In the genomic region with DNA sequence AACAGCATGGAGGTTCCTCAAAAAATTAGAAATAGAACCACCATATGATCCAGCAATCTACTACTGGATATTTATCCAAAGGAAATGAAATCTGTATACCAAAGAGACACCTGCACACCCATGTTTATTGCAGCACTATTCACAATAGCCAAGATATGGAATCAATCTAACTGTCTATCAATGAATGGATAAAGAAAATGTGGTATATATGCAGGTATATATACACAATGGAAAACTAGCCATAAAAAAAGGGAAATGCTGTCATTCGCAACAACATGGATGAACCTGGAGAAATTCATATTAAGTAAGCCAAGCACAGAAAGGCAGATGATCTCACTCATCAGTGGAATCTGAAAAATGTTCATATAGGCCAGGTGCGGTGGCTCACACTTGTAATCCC, we compare ENCODE assay signal across 32 cellular contexts. TPM values are rescaled to one million over a fixed set of nuclear protein-coding genes. Genes with fewer than 3 reads are reported as not detected.
DNase-seq lines count a peak whose midpoint lies in the region; ATAC-seq, FAIRE-seq and TF ChIP-seq lines count a peak whose summit lies in the region.
"Had no signal": no experiment of that assay in that cellular context is flagged by ENCODE, and none has a peak within 500 bp of the region (broad histone marks: within the 10 kb centered on the region; RNA-seq: fewer than 3 reads in every experiment).

No MANE protein-coding gene starts in this region.

- H3K4me1 Mint-ChIP-seq in activated B cell treated with CpG ODN at 0.5 μM for 24 hours, result peaks cover 48% of the 10 kb centered on the region
- H3K4me1 Mint-ChIP-seq in naive B cell, result peaks cover 32 to 58% (median 51%) of the 10 kb centered on the region in 3 donors
- H3K4me1 Mint-ChIP-seq in type B pancreatic cell (ENCODE audit: unreplicated experiment), result peaks cover 35% of the 10 kb centered on the region
- H3K4me1 Mint-ChIP-seq in WTC11, result peaks cover 12% of the 10 kb centered on the region

- DNase-seq in HepG2 (ENCODE audit: low spot score) (no peak), right lobe of liver (no peak), activated B cell treated with CpG ODN at 0.5 μM for 24 hours (no peak), naive B cell (no peak), type B pancreatic cell (ENCODE audit: extremely low spot score, unreplicated experiment) (no peak), hepatic stellate cell (ENCODE audit: low spot score) (no peak), SK-N-SH (no peak), WTC11 (ENCODE audit: low spot score) (no peak)
- DNase-seq: activated CD4-positive, alpha-beta memory T cell treated with anti-CD3 and anti-CD28 coated beads, Interleukin-2, amount 10 ng/mL, durations not matched to agents 7 days and 5 days; activated CD4-positive, CD25-positive, alpha-beta regulatory T cell; activated CD8-positive, alpha-beta memory T cell treated with anti-CD3 and anti-CD28 coated beads, Interleukin-2, amount 50 U/mL, for 48 hours; activated naive CD4-positive, alpha-beta T cell treated with Interleukin-2 at 50 U/mL for 16 hours; aorta; C1 segment of cervical spinal cord; EL; foreskin keratinocyte; heart right ventricle; Kasumi-1; NCI-H1694; NCI-H510A; nucleus accumbens; PC-3; uterus had no signal

- no peak for ATAC-seq in HepG2
- ATAC-seq in right lobe of liver, result no peak
- no peak for ATAC-seq in activated B cell treated with CpG ODN at 0.5 μM for 24 hours (ENCODE audit: low read depth)
- no peak for ATAC-seq in naive B cell (ENCODE audit: low read depth in 2 of 2)
- no peak for ATAC-seq in WTC11
- ATAC-seq: foreskin keratinocyte, HCT116, heart right ventricle, PC-3, Right ventricle myocardium inferior had no signal

- H3K27me3 Mint-ChIP-seq in activated B cell treated with CpG ODN at 0.5 μM for 24 hours (no peaks in the 10 kb centered on the region), naive B cell (no peaks in the 10 kb centered on the region), type B pancreatic cell (no peaks in the 10 kb centered on the region), WTC11 (ENCODE audit: low read depth) (peaks cover 7% of the 10 kb centered on the region; the same call in 1 of the 2 replicates)
- H3K27me3 Mint-ChIP-seq: stimulated activated naive CD8-positive, alpha-beta T cell treated with anti-CD3 and anti-CD28 coated beads, Interleukin-15, Interleukin-2, amounts not matched to agents 100 ng/mL and 50 ng/mL, for 24 hours had no signal

- H3F3A ChIP-seq in SK-N-SH (replicated peaks; ENCODE audit: insufficient read depth), result no peaks in the 10 kb centered on the region

- in situ Hi-C loops in HepG2 (cut with HindIII; ENCODE audit: extremely low pct_ligation_motif_present, low pct_unique_long_range_greater_than_20kb), result no loop called here

- H3K9me3 ChIP-seq in HepG2 (ENCODE audit: low read length) (0 out of 2 replicates have a peak, but pooled peaks cover 4% of the 10 kb centered on the region), right lobe of liver (peaks cover 0 to 4% (median 0%) of the 10 kb centered on the region in 4 donors), SK-N-SH (no peaks in the 10 kb centered on the region; the same call in none of the 2 replicates)

- no peak for TF ChIP-seq CTCF in HepG2 (CRISPR knock-in tag; IDR thresholded peaks at IDR 0.05)
- no peak for TF ChIP-seq CTCF in right lobe of liver (IDR thresholded peaks at IDR 0.05)
- TF ChIP-seq CTCF in activated B cell treated with CpG ODN at 0.5 μM for 24 hours (IDR thresholded peaks at IDR 0.05), result no peak
- TF ChIP-seq CTCF in type B pancreatic cell (conservative IDR thresholded peaks at IDR 0.05), result no peak
- TF ChIP-seq CTCF in SK-N-SH (IDR thresholded peaks at IDR 0.05), result no peak
- TF ChIP-seq CTCF in WTC11 (IDR thresholded peaks at IDR 0.05), result no peak

- H3K9me3 Mint-ChIP-seq in activated B cell treated with CpG ODN at 0.5 μM for 24 hours (peaks cover 9% of the 10 kb centered on the region), naive B cell (peaks cover 0 to 5% (median under 1%) of the 10 kb centered on the region in 7 donors), type B pancreatic cell (peaks cover 35% of the 10 kb centered on the region), WTC11 (peaks cover 8% of the 10 kb centered on the region)

- H2AFZ ChIP-seq in HepG2 (ENCODE audit: low read length) (no peak overlapping the region), SK-N-SH (ENCODE audit: low read depth) (no peak overlapping the region)

- H3K36me3 Mint-ChIP-seq in activated B cell treated with CpG ODN at 0.5 μM for 24 hours (ENCODE audit: low read depth), result peaks cover 38% of the 10 kb centered on the region
- H3K36me3 Mint-ChIP-seq in naive B cell, result peaks cover 14 to 29% of the 10 kb centered on the region in 2 donors
- peaks cover 47% of the 10 kb centered on the region for H3K36me3 Mint-ChIP-seq in type B pancreatic cell
- H3K36me3 Mint-ChIP-seq in WTC11, result peaks cover 14% of the 10 kb centered on the region

- POLR2A ChIA-PET in HepG2 (lab: Yijun Ruan, JAX) (no interaction called here), activated B cell treated with CpG ODN at 0.5 μM for 24 hours (lab: Charles Lee) (no interaction called here), SK-N-SH (lab: Yijun Ruan, JAX) (no interaction called here), WTC11 (lab: Charles Lee) (no interaction called here)

- H3K79me2 ChIP-seq in HepG2 (ENCODE audit: insufficient read depth, low read length) (peaks cover 60% of the 10 kb centered on the region), SK-N-SH (ENCODE audit: insufficient read depth) (peaks cover 75% of the 10 kb centered on the region)

- H4K20me1 ChIP-seq in HepG2 (ENCODE audit: insufficient read depth, low read length), result peaks cover 3% of the 10 kb centered on the region; the same call in 1 of the 2 replicates
- no peaks in the 10 kb centered on the region for H4K20me1 ChIP-seq in SK-N-SH (ENCODE audit: insufficient read depth)

- no peaks in the 10 kb centered on the region for H3K9me2 ChIP-seq in SK-N-SH

- H3K27ac ChIP-seq in HepG2 (ENCODE audit: extremely low read length, insufficient read depth, low read length), result no peak overlapping the region
- no peak overlapping the region for H3K27ac ChIP-seq in right lobe of liver
- no peak overlapping the region for H3K27ac ChIP-seq in SK-N-SH (ENCODE audit: low read depth in 2 of 2, low read length in 1 of 2)
- H3K27ac ChIP-seq: cardiac muscle cell, coronary artery, esophagus muscularis mucosa, foreskin keratinocyte, heart right ventricle, HL-60, skin epidermis, thoracic aorta, uterus had no signal

- H3K27ac Mint-ChIP-seq in activated B cell treated with CpG ODN at 0.5 μM for 24 hours (no peak overlapping the region), naive B cell (peak overlapping the region in 3 of 6 donors; percentile 37 to 60 (median 47)), type B pancreatic cell (no peak overlapping the region), WTC11 (no peak overlapping the region)
- H3K27ac Mint-ChIP-seq: activated CD4-positive, alpha-beta memory T cell treated with anti-CD3 and anti-CD28 coated beads, Interleukin-2, amount 10 ng/mL, durations not matched to agents 7 days and 5 days; stimulated activated naive CD8-positive, alpha-beta T cell treated with anti-CD3 and anti-CD28 coated beads, Interleukin-15, Interleukin-2, amounts not matched to agents 100 ng/mL and 50 ng/mL, for 24 hours had no signal

- peaks cover 2 to 14% of the 10 kb centered on the region in 2 experiments for H3K36me3 ChIP-seq in HepG2 (replicated peaks in 1 of 2; ENCODE audit: control insufficient read depth in 1 of 2, insufficient read depth in 2 of 2, low read length in 2 of 2)
- H3K36me3 ChIP-seq in right lobe of liver, result peaks cover 0 to 5% (median 0%) of the 10 kb centered on the region in 4 donors
- peaks cover 12 to 38% of the 10 kb centered on the region in 2 experiments for H3K36me3 ChIP-seq in SK-N-SH (replicated peaks in 1 of 2; ENCODE audit: control insufficient read depth in 1 of 2, insufficient read depth in 2 of 2, low read length in 1 of 2)
- H3K36me3 ChIP-seq: uterus had no signal

- WGBS in HepG2 (ENCODE audit: low lambda C conversion rate), result 97% methylated on average over 2 of the region's 2 CpGs
- WGBS in right lobe of liver (ENCODE audit: insufficient coverage, low coverage, low lambda C conversion rate, missing lambda C conversion rate), result 100% methylated on average over 1 of the region's 2 CpGs
- WGBS in SK-N-SH (ENCODE audit: low lambda C conversion rate), result 97% methylated on average over 2 of the region's 2 CpGs

- intact Hi-C loops in HepG2 (cut with micrococcal nuclease; ENCODE audit: unreplicated experiment) (no loop called here), right lobe of liver (cut with DNase I) (no loop called here), activated B cell treated with CpG ODN at 0.5 μM for 24 hours (cut with micrococcal nuclease) (no loop called here)

- H3K9ac ChIP-seq in HepG2 (ENCODE audit: insufficient read depth, low read depth, low read length) (no peak overlapping the region), SK-N-SH (no peak overlapping the region)

- H3K4me3 Mint-ChIP-seq in activated B cell treated with CpG ODN at 0.5 μM for 24 hours (peak overlapping the region; percentile 33), naive B cell (peak overlapping the region in 5 of 8 donors; percentile 6 to 98 (median 52)), type B pancreatic cell (peak overlapping the region; percentile 100), WTC11 (no peak overlapping the region)
- H3K4me3 Mint-ChIP-seq: activated CD4-positive, alpha-beta memory T cell treated with anti-CD3 and anti-CD28 coated beads, Interleukin-2, amount 10 ng/mL, durations not matched to agents 7 days and 5 days; stimulated activated naive CD8-positive, alpha-beta T cell treated with anti-CD3 and anti-CD28 coated beads, Interleukin-15, Interleukin-2, amounts not matched to agents 100 ng/mL and 50 ng/mL, for 24 hours had no signal

- TF ChIP-seq RAD21 in HepG2 (CRISPR knock-in tag; IDR thresholded peaks at IDR 0.05) (no peak), SK-N-SH (IDR thresholded peaks at IDR 0.05; ENCODE audit: low read length) (no peak)

- BruUV-seq in HepG2 (replicated peaks; lab: Mats Ljungman, UMichigan), result no TSS peak

- H3K4me3 ChIP-seq in HepG2 (replicated peaks in 1 of 3; ENCODE audit: insufficient read depth in 1 of 3, low read depth in 2 of 3, low read length in 3 of 3), result no peak overlapping the region
- no peak overlapping the region for H3K4me3 ChIP-seq in right lobe of liver
- H3K4me3 ChIP-seq in SK-N-SH (ENCODE audit: low read depth in 2 of 2, low read length in 1 of 2), result no peak overlapping the region
- H3K4me3 ChIP-seq: cardiac muscle cell, coronary artery, esophagus muscularis mucosa, skin epidermis, thoracic aorta, uterus had no signal

- peaks cover 43% of the 10 kb centered on the region for H3K4me1 ChIP-seq in HepG2 (ENCODE audit: insufficient read depth, low read length)
- H3K4me1 ChIP-seq in right lobe of liver, result no peaks in the 10 kb centered on the region
- H3K4me1 ChIP-seq in SK-N-SH (ENCODE audit: control insufficient read depth in 1 of 2, insufficient read depth in 2 of 2, low read depth in 1 of 2, low read length in 1 of 2), result peaks cover 0 to 6% of the 10 kb centered on the region in 2 experiments; a peak in 2 of 4 replicates

- no peak for TF ChIP-seq EP300 in HepG2 (IDR thresholded peaks at IDR 0.05; ENCODE audit: low read depth in 2 of 2, low read length in 2 of 2)
- TF ChIP-seq EP300 in HepG2 (CRISPR knock-in tag; IDR thresholded peaks at IDR 0.05; ENCODE audit: borderline replicate concordance), result no peak
- TF ChIP-seq EP300 in SK-N-SH (IDR thresholded peaks at IDR 0.05; ENCODE audit: borderline replicate concordance in 1 of 2, low read depth in 1 of 2, low read length in 1 of 2), result no peak

- CTCF ChIA-PET in HepG2 (lab: Yijun Ruan, JAX; ENCODE audit: low intra/inter-chr PET ratio, low total read pairs), result no interaction called here
- CTCF ChIA-PET in activated B cell treated with CpG ODN at 0.5 μM for 24 hours (lab: Charles Lee), result no interaction called here
- CTCF ChIA-PET in SK-N-SH (lab: Yijun Ruan, JAX), result no interaction called here
- CTCF ChIA-PET in WTC11 (lab: Charles Lee), result no interaction called here

- TF ChIP-seq POLR2A in HepG2 (IDR thresholded peaks at IDR 0.05; ENCODE audit: insufficient read depth in 1 of 2, low read depth in 2 of 2, low read length in 2 of 2) (no peak), right lobe of liver (IDR thresholded peaks at IDR 0.05) (no peak)

- no peak for FAIRE-seq in HepG2 (lab: Jason Lieb, UNC)

- H3K27me3 ChIP-seq in HepG2 (ENCODE audit: control insufficient read depth in 1 of 2, insufficient read depth in 2 of 2, low read length in 2 of 2), result no peaks in the 10 kb centered on the region; a peak in 1 of 5 replicates
- H3K27me3 ChIP-seq in right lobe of liver, result no peaks in the 10 kb centered on the region
- H3K27me3 ChIP-seq in SK-N-SH (ENCODE audit: insufficient read depth), result no peaks in the 10 kb centered on the region
- H3K27me3 ChIP-seq: cardiac muscle cell, esophagus muscularis mucosa, foreskin keratinocyte, heart right ventricle, uterus had no signal

- H3K4me2 ChIP-seq in HepG2 (ENCODE audit: low read depth, low read length), result peak overlapping the region; percentile 20; the same call in 1 of the 2 replicates
- H3K4me2 ChIP-seq in SK-N-SH, result no peak overlapping the region

RNA-seq across cellular contexts. Expression of a gene that starts 2.5 kb away (rescaled TPM):
- 21.9 and 25.0 TPM in 2 replicates for total RNA-seq in HepG2 (2016; rRNA removed; fragmentation: Illumina TruSeq; extraction: Trizol)
- total RNA-seq in HepG2 (2016; cell fraction: cytosol; rRNA removed; fragmentation: Illumina TruSeq; extraction: Trizol; ENCODE audit: low read depth), result 4.0 and 5.7 TPM in 2 replicates
- total RNA-seq in HepG2 (2016; cell fraction: insoluble cytoplasmic fraction; rRNA removed; fragmentation: Illumina TruSeq; extraction: Trizol), result 19.0 and 28.3 TPM in 2 replicates
- 9.7 and 11.9 TPM in 2 replicates for total RNA-seq in HepG2 (2016; cell fraction: membrane; rRNA removed; fragmentation: Illumina TruSeq; extraction: Trizol)
- 30.3 and 43.5 TPM in 2 replicates for total RNA-seq in HepG2 (2016; cell fraction: nucleus; rRNA removed; fragmentation: Illumina TruSeq; extraction: Trizol)
- 6.5 and 6.6 TPM in 2 replicates for polyA plus RNA-seq in HepG2 (2011; rRNA removed)
- polyA plus RNA-seq in HepG2 (2011; cell fraction: cytosol; rRNA removed), result 2.0 and 2.6 TPM in 2 replicates
- polyA plus RNA-seq in HepG2 (2011; cell fraction: nucleus; rRNA removed), result 14.4 and 21.2 TPM in 2 replicates
- polyA plus RNA-seq in HepG2 (2012), result 7.5 and 9.2 TPM in 2 replicates
- polyA plus RNA-seq in HepG2 (2016; cell fraction: cytosol; fragmentation: Illumina TruSeq; extraction: Trizol; ENCODE audit: low read depth), result 0.55 and 0.95 TPM in 2 replicates
- polyA plus RNA-seq in HepG2 (2016; cell fraction: insoluble cytoplasmic fraction; fragmentation: Illumina TruSeq; extraction: Trizol; ENCODE audit: low read depth), result 5.6 and 7.2 TPM in 2 replicates
- 0.78 and 1.7 TPM in 2 replicates for polyA plus RNA-seq in HepG2 (2016; cell fraction: membrane; fragmentation: Illumina TruSeq; extraction: Trizol; ENCODE audit: low read depth)
- polyA plus RNA-seq in HepG2 (2016; cell fraction: nucleus; fragmentation: Illumina TruSeq; extraction: Trizol; ENCODE audit: insufficient read depth, low read depth), result 22.1 and 23.1 TPM in 2 replicates
- 10.8 and 11.3 TPM in 2 replicates for polyA minus RNA-seq in HepG2 (2011; rRNA and poly(A)+ RNA removed; ENCODE audit: low replicate concordance)
- 4.4 and 5.1 TPM in 2 replicates for polyA minus RNA-seq in HepG2 (2011; cell fraction: cytosol; rRNA and poly(A)+ RNA removed)
- polyA minus RNA-seq in HepG2 (2011; cell fraction: nucleus; rRNA and poly(A)+ RNA removed), result 72.6 and 95.0 TPM in 2 replicates
- 1 to 10 TPM; 3.2 to 9.6 (median 5.8) TPM for total RNA-seq in right lobe of liver
- 36.4 and 51.1 TPM in 2 replicates for total RNA-seq in activated B cell treated with CpG ODN at 0.5 μM for 24 hours
- 10 to 100 TPM in 4 of 6 donors, 1 to 10 TPM in 2; 2.5 to 18.4 (median 13.8) TPM for polyA plus RNA-seq in naive B cell (ENCODE audit: low read depth in 6 of 6)
- total RNA-seq in type B pancreatic cell (ENCODE audit: low replicate concordance), result 33.0 and 38.8 TPM in 2 replicates
- 6.4 and 7.0 TPM in 2 replicates for polyA plus RNA-seq in SK-N-SH (2012; rRNA removed)
- polyA plus RNA-seq in SK-N-SH (2012; cell fraction: cytosol; rRNA removed), result 4.9 and 8.6 TPM in 2 replicates
- 8.7 and 13.1 TPM in 2 replicates for polyA plus RNA-seq in SK-N-SH (2012; cell fraction: nucleus; rRNA removed)
- 21.1 to 23.7 TPM (median 22.9 TPM) in 3 replicates for total RNA-seq in WTC11 (2021)

RNA-seq across cellular contexts. Expression of a gene that starts 37.3 kb away (rescaled TPM):
- 22.7 and 22.9 TPM in 2 replicates for total RNA-seq in HepG2 (2016; rRNA removed; fragmentation: Illumina TruSeq; extraction: Trizol)
- 3.0 and 3.3 TPM in 2 replicates for total RNA-seq in HepG2 (2016; cell fraction: cytosol; rRNA removed; fragmentation: Illumina TruSeq; extraction: Trizol; ENCODE audit: low read depth)
- total RNA-seq in HepG2 (2016; cell fraction: insoluble cytoplasmic fraction; rRNA removed; fragmentation: Illumina TruSeq; extraction: Trizol), result 21.7 and 25.4 TPM in 2 replicates
- 6.3 and 9.6 TPM in 2 replicates for total RNA-seq in HepG2 (2016; cell fraction: membrane; rRNA removed; fragmentation: Illumina TruSeq; extraction: Trizol)
- 38.6 and 39.0 TPM in 2 replicates for total RNA-seq in HepG2 (2016; cell fraction: nucleus; rRNA removed; fragmentation: Illumina TruSeq; extraction: Trizol)
- polyA plus RNA-seq in HepG2 (2011; rRNA removed), result 12.4 and 13.5 TPM in 2 replicates
- 6.0 and 9.5 TPM in 2 replicates for polyA plus RNA-seq in HepG2 (2011; cell fraction: cytosol; rRNA removed)
- 20.5 and 26.8 TPM in 2 replicates for polyA plus RNA-seq in HepG2 (2011; cell fraction: nucleus; rRNA removed)
- 15.0 and 17.3 TPM in 2 replicates for polyA plus RNA-seq in HepG2 (2012)
- polyA plus RNA-seq in HepG2 (2016; cell fraction: cytosol; fragmentation: Illumina TruSeq; extraction: Trizol; ENCODE audit: low read depth), result 2.1 and 2.3 TPM in 2 replicates
- 12.7 and 14.0 TPM in 2 replicates for polyA plus RNA-seq in HepG2 (2016; cell fraction: insoluble cytoplasmic fraction; fragmentation: Illumina TruSeq; extraction: Trizol; ENCODE audit: low read depth)
- 2.7 and 4.8 TPM in 2 replicates for polyA plus RNA-seq in HepG2 (2016; cell fraction: membrane; fragmentation: Illumina TruSeq; extraction: Trizol; ENCODE audit: low read depth)
- 24.5 and 25.3 TPM in 2 replicates for polyA plus RNA-seq in HepG2 (2016; cell fraction: nucleus; fragmentation: Illumina TruSeq; extraction: Trizol; ENCODE audit: insufficient read depth, low read depth)
- polyA minus RNA-seq in HepG2 (2011; rRNA and poly(A)+ RNA removed; ENCODE audit: low replicate concordance), result 12.7 and 16.8 TPM in 2 replicates
- polyA minus RNA-seq in HepG2 (2011; cell fraction: cytosol; rRNA and poly(A)+ RNA removed), result 7.1 and 9.6 TPM in 2 replicates
- 86.3 and 88.8 TPM in 2 replicates for polyA minus RNA-seq in HepG2 (2011; cell fraction: nucleus; rRNA and poly(A)+ RNA removed)
- 10 to 100 TPM in 4 of 6 experiments, 1 to 10 TPM in 2; 8.4 to 11.1 (median 10.2) TPM for total RNA-seq in right lobe of liver
- 23.8 and 25.5 TPM in 2 replicates for total RNA-seq in activated B cell treated with CpG ODN at 0.5 μM for 24 hours
- 10 to 100 TPM; 13.3 to 34.7 (median 18.4) TPM for polyA plus RNA-seq in naive B cell (ENCODE audit: low read depth in 6 of 6)
- 21.2 and 24.3 TPM in 2 replicates for total RNA-seq in type B pancreatic cell (ENCODE audit: low replicate concordance)
- polyA plus RNA-seq in SK-N-SH (2012; rRNA removed), result 7.1 and 8.8 TPM in 2 replicates
- polyA plus RNA-seq in SK-N-SH (2012; cell fraction: cytosol; rRNA removed), result 9.7 and 14.1 TPM in 2 replicates
- 7.7 and 10.0 TPM in 2 replicates for polyA plus RNA-seq in SK-N-SH (2012; cell fraction: nucleus; rRNA removed)
- 14.5 to 20.5 TPM (median 15.9 TPM) in 3 replicates for total RNA-seq in WTC11 (2021)

RNA-seq across cellular contexts. Expression of a gene that starts 56.6 kb away (rescaled TPM):
- total RNA-seq in HepG2 (2016; rRNA removed; fragmentation: Illumina TruSeq; extraction: Trizol) (4.1 and 6.0 TPM in 2 replicates), right lobe of liver (1 to 10 TPM; 1.5 to 5.4 (median 3.5) TPM), activated B cell treated with CpG ODN at 0.5 μM for 24 hours (5.8 and 11.6 TPM in 2 replicates), type B pancreatic cell (ENCODE audit: low replicate concordance) (1.7 and 5.5 TPM in 2 replicates), WTC11 (2021) (1.1 to 2.1 TPM (median 1.1 TPM) in 3 replicates)
- 0.18 and 0.20 TPM in 2 replicates for total RNA-seq in HepG2 (2016; cell fraction: cytosol; rRNA removed; fragmentation: Illumina TruSeq; extraction: Trizol; ENCODE audit: low read depth)
- total RNA-seq in HepG2 (2016; cell fraction: insoluble cytoplasmic fraction; rRNA removed; fragmentation: Illumina TruSeq; extraction: Trizol), result 4.6 and 6.1 TPM in 2 replicates
- 1.4 and 2.4 TPM in 2 replicates for total RNA-seq in HepG2 (2016; cell fraction: membrane; rRNA removed; fragmentation: Illumina TruSeq; extraction: Trizol)
- 6.4 and 7.1 TPM in 2 replicates for total RNA-seq in HepG2 (2016; cell fraction: nucleus; rRNA removed; fragmentation: Illumina TruSeq; extraction: Trizol)
- polyA plus RNA-seq in HepG2 (2011; rRNA removed) (2.2 and 2.5 TPM in 2 replicates), naive B cell (ENCODE audit: low read depth in 6 of 6) (1 to 10 TPM in 5 of 6 donors, not detected in 1; 4.1 to 8.5 (median 7.3) TPM), SK-N-SH (2012; rRNA removed) (0.87 and 1.2 TPM in 2 replicates)
- polyA plus RNA-seq in HepG2 (2011; cell fraction: cytosol; rRNA removed), result 0.74 and 1.4 TPM in 2 replicates
- 2.0 and 2.9 TPM in 2 replicates for polyA plus RNA-seq in HepG2 (2011; cell fraction: nucleus; rRNA removed)
- 1.3 and 2.1 TPM in 2 replicates for polyA plus RNA-seq in HepG2 (2012)
- 0.05 and 0.28 TPM in 2 replicates for polyA plus RNA-seq in HepG2 (2016; cell fraction: cytosol; fragmentation: Illumina TruSeq; extraction: Trizol; ENCODE audit: low read depth)
- polyA plus RNA-seq in HepG2 (2016; cell fraction: insoluble cytoplasmic fraction; fragmentation: Illumina TruSeq; extraction: Trizol; ENCODE audit: low read depth), result 2.7 and 2.8 TPM in 2 replicates
- 0.25 and 0.58 TPM in 2 replicates for polyA plus RNA-seq in HepG2 (2016; cell fraction: membrane; fragmentation: Illumina TruSeq; extraction: Trizol; ENCODE audit: low read depth)
- 6.0 and 6.4 TPM in 2 replicates for polyA plus RNA-seq in HepG2 (2016; cell fraction: nucleus; fragmentation: Illumina TruSeq; extraction: Trizol; ENCODE audit: insufficient read depth, low read depth)
- polyA minus RNA-seq in HepG2 (2011; rRNA and poly(A)+ RNA removed; ENCODE audit: low replicate concordance), result 4.0 and 5.1 TPM in 2 replicates
- polyA minus RNA-seq in HepG2 (2011; cell fraction: cytosol; rRNA and poly(A)+ RNA removed), result 1.8 and 2.4 TPM in 2 replicates
- 14.5 and 15.5 TPM in 2 replicates for polyA minus RNA-seq in HepG2 (2011; cell fraction: nucleus; rRNA and poly(A)+ RNA removed)
- polyA plus RNA-seq in SK-N-SH (2012; cell fraction: cytosol; rRNA removed), result 0.82 and 1.0 TPM in 2 replicates
- polyA plus RNA-seq in SK-N-SH (2012; cell fraction: nucleus; rRNA removed), result 1.2 and 1.8 TPM in 2 replicates
